8 cellular contexts compared by ENCODE assay signal in the genomic region with DNA sequence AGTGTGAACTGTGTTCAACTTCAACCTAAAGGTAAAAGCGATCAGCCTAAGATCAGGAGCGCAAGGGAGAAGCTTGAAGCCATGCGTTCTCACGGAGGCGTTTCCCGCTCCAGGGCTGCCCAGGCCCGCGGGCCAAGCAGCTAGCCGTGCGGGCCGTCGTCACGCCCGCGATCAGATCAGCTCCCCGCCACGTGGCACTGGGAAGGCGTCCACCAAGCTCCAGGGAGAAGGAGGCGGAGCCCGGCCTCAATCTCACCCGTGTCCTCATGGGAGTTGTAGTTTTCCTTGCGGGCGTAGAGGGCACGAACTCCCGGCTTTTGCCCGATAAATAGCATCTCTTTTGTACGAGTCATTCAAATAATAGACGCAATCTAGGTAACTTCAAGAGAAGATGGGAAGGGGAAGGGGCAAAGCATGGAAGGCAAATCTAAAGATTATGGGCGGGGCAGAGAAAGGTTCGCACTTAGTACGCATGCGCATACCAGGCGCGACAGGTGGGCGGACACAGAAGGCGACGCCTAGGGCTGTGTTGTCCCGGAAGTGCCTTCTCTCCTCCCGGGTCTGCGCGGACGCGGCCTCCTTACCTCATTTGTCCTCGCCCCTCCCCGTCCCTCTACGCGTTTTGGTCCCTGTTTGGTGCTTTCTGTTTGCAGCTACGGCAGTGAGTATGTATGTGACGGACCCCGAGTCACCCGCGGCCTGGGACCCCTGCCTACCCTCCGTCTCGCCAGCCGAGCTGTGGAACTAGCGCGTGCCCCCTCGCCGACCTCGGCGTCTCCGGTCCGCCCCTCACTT. TPM values are rescaled to one million over a fixed set of nuclear protein-coding genes. Genes with fewer than 3 reads are reported as not detected.
A peak's percentile ranks its signal among the peaks of the same experiment; 100 is the strongest.
DNase-seq lines count a peak whose midpoint lies in the region; ATAC-seq and TF ChIP-seq lines count a peak whose summit lies in the region.

No MANE protein-coding gene starts in this region.

- intact Hi-C loops in spleen (cut with DNase I; ENCODE audit: low total_unique reads) = no loop called here

- H3K9me3 ChIP-seq in spleen = peaks cover 0 to 4% (median 0%) of the 10 kb centered on the region in 8 donors

- TF ChIP-seq POLR2A in spleen (IDR thresholded peaks at IDR 0.05) = peak in 1 of 3 donors; percentile 88

- ATAC-seq in GM19025 (IDR thresholded peaks at IDR 0.05; ENCODE audit: low read depth, unreplicated experiment) (peak; percentile 91), HG03280 (IDR thresholded peaks at IDR 0.05; ENCODE audit: unreplicated experiment) (peak; percentile 92)
- ATAC-seq in central memory CD8-positive, alpha-beta T cell (replicated peaks; ENCODE audit: extremely low read depth, poor library complexity, severe bottlenecking) = peak; percentile 99

- peak overlapping the region; percentile 93 for H3K27ac Mint-ChIP-seq in central memory CD8-positive, alpha-beta T cell (ENCODE audit: low read depth)

- no peak for TF ChIP-seq CTCF in AG09309 (IDR thresholded peaks at IDR 0.05; ENCODE audit: control insufficient read depth, insufficient read depth, low read depth, low read length, missing control alignments)
- TF ChIP-seq CTCF in spleen (IDR thresholded peaks at IDR 0.05 in 8 of 11, conservative IDR thresholded peaks at IDR 0.05 in 3 of 11) = peak in 1 of 11 experiments; percentile 14

- H3K27me3 Mint-ChIP-seq in central memory CD8-positive, alpha-beta T cell = peaks cover 12% of the 10 kb centered on the region

- H3K4me3 Mint-ChIP-seq in central memory CD8-positive, alpha-beta T cell = peak overlapping the region; percentile 94

- H3K4me1 ChIP-seq in spleen = peaks cover 16 to 74% (median 47%) of the 10 kb centered on the region in 6 donors

- no peaks in the 10 kb centered on the region for H3K27me3 ChIP-seq in spleen (replicated peaks in 1 of 7)

- peak overlapping the region; percentile 89 to 96 (median 92) for H3K27ac ChIP-seq in spleen

- H3K4me3 ChIP-seq in AG09309 (ENCODE audit: control insufficient read depth, low read depth, low read length) (peak overlapping the region; percentile 78), spleen (peak overlapping the region; percentile 63 to 95 (median 74))

- H3K36me3 Mint-ChIP-seq in central memory CD8-positive, alpha-beta T cell (ENCODE audit: insufficient read depth) = peaks cover 14% of the 10 kb centered on the region

- H3K4me1 Mint-ChIP-seq in central memory CD8-positive, alpha-beta T cell = peaks cover 34% of the 10 kb centered on the region

- H3K9me3 Mint-ChIP-seq in central memory CD8-positive, alpha-beta T cell = no peaks in the 10 kb centered on the region

- DNase-seq in AG09309 (ENCODE audit: low read depth) = peak; percentile 67
- peak; percentile 98 for DNase-seq in NCI-H345 treated with DMSO at 0.1 percent for 48 hours (lab: John Stamatoyannopoulos, UW; ENCODE audit: unreplicated experiment)
- DNase-seq in activated CD4-positive, CD25-positive, alpha-beta regulatory T cell treated with anti-CD3 and anti-CD28 coated beads, Interleukin-2, amount 50 U/mL, for 16 hours (ENCODE audit: low read depth, low spot score) = peak; percentile 88
- DNase-seq in central memory CD8-positive, alpha-beta T cell (ENCODE audit: low spot score in 2 of 2) = peak; percentile 80 to 89
- peak; percentile 88 for DNase-seq in iris pigment epithelial cell (ENCODE audit: low read depth)
- DNase-seq in spleen = peak; percentile 98

- peaks cover 0 to 4% (median 0%) of the 10 kb centered on the region in 6 donors for H3K36me3 ChIP-seq in spleen

- WGBS in spleen, 5 donors = 2 to 3% (median 2%) methylated on average over 56 to 63 of the region's 63 CpGs

RNA-seq across cellular contexts. Expression of a gene that starts 40.8 kb away (rescaled TPM):
- total RNA-seq in spleen = 10 to 100 TPM; 31.9 to 50.6 (median 40.3) TPM
- polyA plus RNA-seq in spleen = 10 to 100 TPM; 17.0 to 31.1 (median 26.1) TPM

RNA-seq across cellular contexts. Expression of a gene that starts 45.5 kb away (rescaled TPM):
- 100 to 1,000 TPM in 2 of 7 donors, 10 to 100 TPM in 5; 48.3 to 120 (median 76.4) TPM for total RNA-seq in spleen
- 10 to 100 TPM; 15.9 to 54.6 (median 22.6) TPM for polyA plus RNA-seq in spleen

Comparison
In these comparisons a context has a peak if more than half of its experiments do, and no peak if none do; other contexts are left out.
1. Peak in every context shown above with its lines: DNase-seq, ATAC-seq, H3K4me3 ChIP-seq and H3K27ac ChIP-seq.